39 cellular contexts compared by ENCODE assay signal in genomic region chr18:55195863-55196262, GRCh38.
"Had no signal": no experiment of that assay in that cellular context is flagged by ENCODE, and none has a peak within 500 bp of the region (broad histone marks: within the 10 kb centered on the region; RNA-seq: fewer than 3 reads in every experiment).

No MANE protein-coding gene starts in this region.

- H3K9me3 Mint-ChIP-seq: activated naive CD4-positive, alpha-beta T cell treated with anti-CD3 and anti-CD28 coated beads for 36 hours; activated naive CD4-positive, alpha-beta T cell treated with anti-CD3 and anti-CD28 coated beads, Interleukin-2, amount 10 ng/mL, durations not matched to agents 7 days and 5 days; activated naive CD4-positive, alpha-beta T cell treated with anti-CD3 and anti-CD28 coated beads, Interleukin-2, amount 50 U/mL, for 24 hours; activated naive CD4-positive, alpha-beta T cell treated with anti-CD3 and anti-CD28 coated beads, Interleukin-2, amount 50 U/mL, for 72 hours; activated naive CD8-positive, alpha-beta T cell treated with anti-CD3 and anti-CD28 coated beads for 36 hours; activated naive CD8-positive, alpha-beta T cell treated with anti-CD3 and anti-CD28 coated beads, Interleukin-2, amount 10 ng/mL, durations not matched to agents 7 days and 5 days; activated T-cell treated with anti-CD3 and anti-CD28 coated beads, Interleukin-2, amount 50 U/mL, for 4 hours; activated T-cell treated with anti-CD3 and anti-CD28 coated beads, Interleukin-2, amount 50 U/mL, for 72 hours; activated T-helper 1 cell treated with anti-CD3 and anti-CD28 coated beads, Interleukin-12 subunit alpha, Interleukin-12 subunit beta, Interleukin-2, Interleukin-4 antibody, amounts not matched to agents 30 ng/mL and 10 ng/mL and 1 ng/mL, durations not matched to agents 14 hours and 24 hours and 36 hours; activated T-helper 17 cell treated with anti-CD3 and anti-CD28 coated beads, Interleukin-2, amount 50 U/mL, for 72 hours; activated T-helper 2 cell treated with anti-CD3 and anti-CD28 coated beads, Interferon-gamma antibody, Interleukin-2, Interleukin-4, amounts not matched to agents 10 μg/mL and 5 μg/mL and 100 μg/mL, durations not matched to agents 14 hours and 24 hours and 36 hours; brain had no signal

- H3K4me3 ChIP-seq: adrenal gland, ascending aorta, body of pancreas, breast epithelium, cardiac muscle cell had no signal

- DNase-seq: activated effector memory CD4-positive, alpha-beta T cell treated with anti-CD3 and anti-CD28 coated beads, Interleukin-2, amount 50 U/mL, for 16 hours; activated effector memory CD4-positive, alpha-beta T cell treated with Interleukin-2 at 50 U/mL for 16 hours; activated gamma-delta T cell; activated gamma-delta T cell treated with Interleukin-2 at 50 U/mL for 16 hours; activated naive CD4-positive, alpha-beta T cell; activated naive CD4-positive, alpha-beta T cell treated with anti-CD3 and anti-CD28 coated beads for 36 hours; activated naive CD4-positive, alpha-beta T cell treated with anti-CD3 and anti-CD28 coated beads, Interleukin-2, amount 10 ng/mL, durations not matched to agents 7 days and 5 days; activated naive CD4-positive, alpha-beta T cell treated with anti-CD3 and anti-CD28 coated beads, Interleukin-2, amount 50 U/mL, for 16 hours; activated naive CD4-positive, alpha-beta T cell treated with Interleukin-2 at 50 U/mL for 16 hours; activated naive CD8-positive, alpha-beta T cell treated with anti-CD3 and anti-CD28 coated beads for 36 hours; activated naive CD8-positive, alpha-beta T cell treated with anti-CD3 and anti-CD28 coated beads, Interleukin-2, amount 10 ng/mL, durations not matched to agents 7 days and 5 days; activated naive CD8-positive, alpha-beta T cell treated with anti-CD3 and anti-CD28 coated beads, Interleukin-2, amount 50 U/mL, for 24 hours; activated T-cell treated with anti-CD3 and anti-CD28 coated beads, Interleukin-2, amount 50 U/mL, for 4 hours; activated T-cell treated with anti-CD3 and anti-CD28 coated beads, Interleukin-2, amount 50 U/mL, for 48 hours; activated T-cell treated with anti-CD3 and anti-CD28 coated beads, Interleukin-2, amount 50 U/mL, for 72 hours; adrenal gland; amniotic stem cell; amygdala; anterior cingulate cortex; aorta; body of pancreas; brain microvascular endothelial cell; caudate nucleus; central memory CD4-positive, alpha-beta T cell; cerebellar nuclear complex had no signal

- H3K27ac Mint-ChIP-seq: activated naive CD4-positive, alpha-beta T cell treated with anti-CD3 and anti-CD28 coated beads for 36 hours; activated naive CD4-positive, alpha-beta T cell treated with anti-CD3 and anti-CD28 coated beads, Interleukin-2, amount 10 ng/mL, durations not matched to agents 7 days and 5 days; activated naive CD4-positive, alpha-beta T cell treated with anti-CD3 and anti-CD28 coated beads, Interleukin-2, amount 50 U/mL, for 24 hours; activated naive CD4-positive, alpha-beta T cell treated with anti-CD3 and anti-CD28 coated beads, Interleukin-2, amount 50 U/mL, for 72 hours; activated naive CD8-positive, alpha-beta T cell; activated naive CD8-positive, alpha-beta T cell treated with anti-CD3 and anti-CD28 coated beads for 36 hours; activated naive CD8-positive, alpha-beta T cell treated with anti-CD3 and anti-CD28 coated beads, Interleukin-2, amount 10 ng/mL, durations not matched to agents 7 days and 5 days; activated naive CD8-positive, alpha-beta T cell treated with anti-CD3 and anti-CD28 coated beads, Interleukin-2, amount 50 U/mL, for 24 hours; activated T-cell treated with anti-CD3 and anti-CD28 coated beads, Interleukin-2, amount 50 U/mL, for 72 hours; activated T-helper 1 cell treated with anti-CD3 and anti-CD28 coated beads, Interleukin-12 subunit alpha, Interleukin-12 subunit beta, Interleukin-2, Interleukin-4 antibody, amounts not matched to agents 30 ng/mL and 10 ng/mL and 1 ng/mL, durations not matched to agents 14 hours and 24 hours and 36 hours; activated T-helper 17 cell treated with anti-CD3 and anti-CD28 coated beads, Interleukin-2, amount 50 U/mL, for 72 hours; activated T-helper 2 cell treated with anti-CD3 and anti-CD28 coated beads, Interferon-gamma antibody, Interleukin-2, Interleukin-4, amounts not matched to agents 10 μg/mL and 5 μg/mL and 100 μg/mL, durations not matched to agents 14 hours and 24 hours and 36 hours; brain had no signal

- H3K9me3 ChIP-seq: adrenal gland, ascending aorta, body of pancreas, breast epithelium had no signal

- H3K4me1 Mint-ChIP-seq: activated naive CD4-positive, alpha-beta T cell treated with anti-CD3 and anti-CD28 coated beads, Interleukin-2, amount 10 ng/mL, durations not matched to agents 7 days and 5 days; activated naive CD4-positive, alpha-beta T cell treated with anti-CD3 and anti-CD28 coated beads, Interleukin-2, amount 50 U/mL, for 24 hours; activated naive CD8-positive, alpha-beta T cell treated with anti-CD3 and anti-CD28 coated beads for 36 hours; activated naive CD8-positive, alpha-beta T cell treated with anti-CD3 and anti-CD28 coated beads, Interleukin-2, amount 10 ng/mL, durations not matched to agents 7 days and 5 days; activated naive CD8-positive, alpha-beta T cell treated with anti-CD3 and anti-CD28 coated beads, Interleukin-2, amount 50 U/mL, for 24 hours; activated T-helper 17 cell treated with anti-CD3 and anti-CD28 coated beads, Interleukin-2, amount 50 U/mL, for 72 hours; central memory CD8-positive, alpha-beta T cell had no signal

- H3K27ac ChIP-seq: adrenal gland, ascending aorta, body of pancreas, brain microvascular endothelial cell, breast epithelium, cardiac muscle cell had no signal

- H3K36me3 ChIP-seq: adrenal gland, ascending aorta, brain microvascular endothelial cell, breast epithelium, cardiac muscle cell had no signal

- H3K36me3 Mint-ChIP-seq: activated naive CD4-positive, alpha-beta T cell treated with anti-CD3 and anti-CD28 coated beads, Interleukin-2, amount 10 ng/mL, durations not matched to agents 7 days and 5 days; activated naive CD4-positive, alpha-beta T cell treated with anti-CD3 and anti-CD28 coated beads, Interleukin-2, amount 50 U/mL, for 24 hours; activated naive CD4-positive, alpha-beta T cell treated with anti-CD3 and anti-CD28 coated beads, Interleukin-2, amount 50 U/mL, for 72 hours; activated naive CD8-positive, alpha-beta T cell; activated naive CD8-positive, alpha-beta T cell treated with anti-CD3 and anti-CD28 coated beads for 36 hours; activated naive CD8-positive, alpha-beta T cell treated with anti-CD3 and anti-CD28 coated beads, Interleukin-2, amount 10 ng/mL, durations not matched to agents 7 days and 5 days; brain had no signal

- ATAC-seq: activated naive CD4-positive, alpha-beta T cell treated with anti-CD3 and anti-CD28 coated beads, Interleukin-2, amount 50 U/mL, for 72 hours; activated naive CD8-positive, alpha-beta T cell treated with anti-CD3 and anti-CD28 coated beads, Interleukin-2, amount 50 U/mL, for 24 hours; activated T-cell treated with anti-CD3 and anti-CD28 coated beads, Interleukin-2, amount 50 U/mL, for 4 hours; activated T-cell treated with anti-CD3 and anti-CD28 coated beads, Interleukin-2, amount 50 U/mL, for 72 hours; activated T-helper 17 cell treated with anti-CD3 and anti-CD28 coated beads, Interleukin-2, amount 50 U/mL, for 72 hours; body of pancreas had no signal

- H3K4me3 Mint-ChIP-seq: activated naive CD4-positive, alpha-beta T cell treated with anti-CD3 and anti-CD28 coated beads for 36 hours; activated naive CD4-positive, alpha-beta T cell treated with anti-CD3 and anti-CD28 coated beads, Interleukin-2, amount 10 ng/mL, durations not matched to agents 7 days and 5 days; activated naive CD4-positive, alpha-beta T cell treated with anti-CD3 and anti-CD28 coated beads, Interleukin-2, amount 50 U/mL, for 24 hours; activated naive CD8-positive, alpha-beta T cell; activated naive CD8-positive, alpha-beta T cell treated with anti-CD3 and anti-CD28 coated beads for 36 hours; activated naive CD8-positive, alpha-beta T cell treated with anti-CD3 and anti-CD28 coated beads, Interleukin-2, amount 10 ng/mL, durations not matched to agents 7 days and 5 days; activated naive CD8-positive, alpha-beta T cell treated with anti-CD3 and anti-CD28 coated beads, Interleukin-2, amount 50 U/mL, for 24 hours; activated T-cell treated with anti-CD3 and anti-CD28 coated beads, Interleukin-2, amount 50 U/mL, for 4 hours; activated T-cell treated with anti-CD3 and anti-CD28 coated beads, Interleukin-2, amount 50 U/mL, for 72 hours; activated T-helper 1 cell treated with anti-CD3 and anti-CD28 coated beads, Interleukin-12 subunit alpha, Interleukin-12 subunit beta, Interleukin-2, Interleukin-4 antibody, amounts not matched to agents 30 ng/mL and 10 ng/mL and 1 ng/mL, durations not matched to agents 14 hours and 24 hours and 36 hours; activated T-helper 17 cell treated with anti-CD3 and anti-CD28 coated beads, Interleukin-2, amount 50 U/mL, for 72 hours; brain; central memory CD8-positive, alpha-beta T cell had no signal

- H3K27me3 ChIP-seq: adrenal gland, ascending aorta, body of pancreas, brain microvascular endothelial cell, breast epithelium, cardiac muscle cell had no signal

- H3K4me1 ChIP-seq: adrenal gland, ascending aorta, body of pancreas, breast epithelium had no signal

- H3K27me3 Mint-ChIP-seq: activated naive CD4-positive, alpha-beta T cell treated with anti-CD3 and anti-CD28 coated beads, Interleukin-2, amount 10 ng/mL, durations not matched to agents 7 days and 5 days; activated naive CD8-positive, alpha-beta T cell; activated naive CD8-positive, alpha-beta T cell treated with anti-CD3 and anti-CD28 coated beads, Interleukin-2, amount 10 ng/mL, durations not matched to agents 7 days and 5 days; activated T-helper 17 cell treated with anti-CD3 and anti-CD28 coated beads, Interleukin-2, amount 50 U/mL, for 72 hours; central memory CD8-positive, alpha-beta T cell had no signal

- FAIRE-seq: astrocyte, bronchial epithelial cell, colon had no signal
